20 cellular contexts compared by ENCODE assay signal in the genomic region with DNA sequence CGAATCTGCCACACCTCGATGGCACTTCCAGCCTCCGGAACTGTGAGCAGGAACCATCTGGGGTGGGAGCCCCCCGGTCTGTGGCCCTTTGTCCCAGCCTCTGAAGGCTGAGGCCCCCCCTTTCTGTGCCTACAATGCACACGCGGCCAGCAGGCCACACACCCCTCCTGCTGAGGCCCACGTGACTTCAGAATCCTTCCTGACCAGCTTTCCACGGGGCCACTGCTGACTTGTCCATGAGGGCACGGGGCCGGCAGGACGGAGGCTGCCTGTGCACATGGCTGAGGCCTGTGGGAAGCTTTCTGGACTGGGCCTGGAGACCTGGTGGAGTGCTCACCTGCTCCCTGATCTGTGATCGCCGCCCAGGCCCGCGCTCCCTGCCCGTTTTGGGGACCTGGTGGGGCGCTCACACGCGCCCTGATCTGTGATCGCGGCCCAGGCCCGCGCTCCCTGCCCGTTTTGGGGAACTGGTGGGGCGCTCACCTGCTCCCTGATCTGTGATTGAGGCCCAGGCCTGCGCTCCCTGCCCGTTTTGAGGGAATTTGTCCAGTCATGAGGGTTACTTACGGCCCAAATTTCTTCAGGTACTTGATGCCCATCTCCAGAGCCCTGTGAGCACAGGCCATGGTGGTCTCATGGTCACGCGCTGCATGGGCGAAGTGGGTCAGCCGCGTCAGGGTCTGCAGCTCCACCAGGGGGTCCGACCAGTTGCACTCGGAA. TPM values are rescaled to one million over a fixed set of nuclear protein-coding genes. Genes with fewer than 3 reads are reported as not detected.
"Had no signal": no experiment of that assay in that cellular context is flagged by ENCODE, and none has a peak within 500 bp of the region (broad histone marks: within the 10 kb centered on the region; RNA-seq: fewer than 3 reads in every experiment).

No MANE protein-coding gene starts in this region.

- H3K27me3 ChIP-seq: hepatocyte had no signal

- ATAC-seq: activated CD4-positive, CD25-positive, alpha-beta regulatory T cell treated with anti-CD3 and anti-CD28 coated beads, Interleukin-2, amount 50 U/mL, for 24 hours; activated CD8-positive, alpha-beta T cell treated with anti-CD3 and anti-CD28 coated beads, Interleukin-2, amount 10 ng/mL, durations not matched to agents 7 days and 5 days; psoas muscle had no signal

- H3K9me3 ChIP-seq: psoas muscle, SK-N-SH had no signal

- H3K27ac Mint-ChIP-seq: activated CD4-positive, alpha-beta T cell treated with anti-CD3 and anti-CD28 coated beads, Interleukin-2, amount 10 ng/mL, durations not matched to agents 7 days and 5 days; activated CD8-positive, alpha-beta T cell treated with anti-CD3 and anti-CD28 coated beads, Interleukin-2, amount 10 ng/mL, durations not matched to agents 7 days and 5 days; activated naive CD4-positive, alpha-beta T cell treated with anti-CD3 and anti-CD28 coated beads, Interleukin-2, amount 50 U/mL, for 24 hours; T-helper 2 cell treated with Interferon-gamma antibody and Interleukin-4, amounts not matched to agents 5 μg/mL and 100 μg/mL, for 36 hours had no signal

- H3K4me3 ChIP-seq: esophagus squamous epithelium, hepatocyte, psoas muscle had no signal

- DNase-seq: activated CD4-positive, alpha-beta T cell treated with anti-CD3 and anti-CD28 coated beads, Interleukin-2, amount 10 ng/mL, durations not matched to agents 7 days and 5 days; activated CD8-positive, alpha-beta memory T cell treated with anti-CD3 and anti-CD28 coated beads, Interleukin-2, amount 50 U/mL, for 48 hours; activated CD8-positive, alpha-beta T cell treated with anti-CD3 and anti-CD28 coated beads, Interleukin-2, amount 10 ng/mL, durations not matched to agents 7 days and 5 days; activated effector memory CD4-positive, alpha-beta T cell treated with Interleukin-2 at 50 U/mL for 16 hours; activated T-cell treated with anti-CD3 and anti-CD28 coated beads, Interleukin-2, amount 50 U/mL, for 48 hours; dermis blood vessel endothelial cell; effector memory CD4-positive, alpha-beta T cell; esophagus squamous epithelium; mammary epithelial cell; midbrain; SK-N-SH; stimulated activated CD8-positive, alpha-beta memory T cell treated with anti-CD3 and anti-CD28 coated beads, Interleukin-4, amount 100 ng/mL, for 48 hours; stimulated activated naive CD4-positive, alpha-beta T cell had no signal

- H3K36me3 Mint-ChIP-seq: activated naive CD4-positive, alpha-beta T cell treated with anti-CD3 and anti-CD28 coated beads, Interleukin-2, amount 50 U/mL, for 24 hours had no signal

- H2AFZ ChIP-seq: hepatocyte had no signal

- H3K4me3 Mint-ChIP-seq: activated CD4-positive, alpha-beta T cell treated with anti-CD3 and anti-CD28 coated beads, Interleukin-2, amount 10 ng/mL, durations not matched to agents 7 days and 5 days; activated CD8-positive, alpha-beta T cell treated with anti-CD3 and anti-CD28 coated beads, Interleukin-2, amount 10 ng/mL, durations not matched to agents 7 days and 5 days; activated naive CD4-positive, alpha-beta T cell treated with anti-CD3 and anti-CD28 coated beads, Interleukin-2, amount 50 U/mL, for 24 hours; T-helper 2 cell treated with Interferon-gamma antibody and Interleukin-4, amounts not matched to agents 5 μg/mL and 100 μg/mL, for 36 hours had no signal

- H3K27ac ChIP-seq: esophagus squamous epithelium, hepatocyte, psoas muscle had no signal

- H3K36me3 ChIP-seq: esophagus squamous epithelium had no signal

- H3K79me2 ChIP-seq: hepatocyte had no signal

- H3K9me3 Mint-ChIP-seq: activated CD4-positive, alpha-beta T cell treated with anti-CD3 and anti-CD28 coated beads, Interleukin-2, amount 10 ng/mL, durations not matched to agents 7 days and 5 days; activated naive CD4-positive, alpha-beta T cell treated with anti-CD3 and anti-CD28 coated beads, Interleukin-2, amount 50 U/mL, for 24 hours; T-helper 2 cell treated with Interferon-gamma antibody and Interleukin-4, amounts not matched to agents 5 μg/mL and 100 μg/mL, for 36 hours had no signal

- FAIRE-seq: endothelial cell of umbilical vein, islet of Langerhans had no signal

- H3K4me2 ChIP-seq: hepatocyte, SK-N-SH had no signal

- H3K4me1 ChIP-seq: psoas muscle had no signal

RNA-seq across cellular contexts. Expression of a gene that starts 34.3 kb away (rescaled TPM):
- total RNA-seq: activated CD4-positive, alpha-beta T cell treated with anti-CD3 and anti-CD28 coated beads, Interleukin-2, amount 10 ng/mL, durations not matched to agents 7 days and 5 days; activated CD8-positive, alpha-beta T cell treated with anti-CD3 and anti-CD28 coated beads, Interleukin-2, amount 10 ng/mL, durations not matched to agents 7 days and 5 days had no signal
- polyA plus RNA-seq: mammary epithelial cell had no signal
